Comparison of ENCODE assay signal across 8 cellular contexts in the genomic region with DNA sequence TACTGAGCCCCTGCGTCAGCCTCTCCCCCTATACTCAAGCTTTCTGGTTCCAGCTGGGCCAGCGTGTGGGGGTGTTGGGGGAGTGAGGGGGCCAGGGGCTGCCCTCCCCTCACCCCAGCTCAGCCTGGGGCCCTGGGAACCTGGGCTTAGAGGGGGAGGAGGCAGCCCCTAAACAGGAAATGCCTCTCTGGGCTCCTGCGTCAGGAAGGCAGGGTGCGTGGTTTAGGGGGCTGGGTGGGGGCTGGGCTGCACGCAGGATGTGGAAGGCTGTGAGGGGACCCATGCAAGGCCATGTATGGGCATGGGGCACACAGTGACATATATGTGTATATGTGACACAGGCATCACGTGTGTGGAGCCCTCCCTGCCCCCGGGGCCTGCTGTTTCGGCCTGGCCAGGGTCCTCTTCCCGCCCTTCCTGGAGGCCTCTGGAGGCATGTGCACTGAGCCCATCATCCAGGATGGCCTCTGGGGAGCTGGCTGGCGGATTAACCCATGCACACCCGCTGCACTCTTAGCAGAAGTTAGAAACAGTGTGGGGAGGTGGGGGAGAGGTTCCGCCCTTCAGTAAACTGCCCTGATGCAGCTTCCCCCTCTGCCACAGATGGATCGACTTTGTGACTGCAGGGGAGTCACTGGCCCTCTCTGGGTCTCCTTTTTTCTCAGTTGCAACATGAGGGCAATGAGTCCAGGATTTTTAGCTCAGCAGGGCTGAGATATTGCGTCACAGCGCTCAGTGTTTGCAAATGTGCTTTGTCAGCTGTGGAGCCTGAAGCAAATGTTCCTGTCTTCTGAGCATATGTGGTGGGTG. TPM values are rescaled to one million over a fixed set of nuclear protein-coding genes. Genes with fewer than 3 reads are reported as not detected.
A peak's percentile ranks its signal among the peaks of the same experiment; 100 is the strongest.
DNase-seq lines count a peak whose midpoint lies in the region; ATAC-seq and TF ChIP-seq lines count a peak whose summit lies in the region.

No MANE protein-coding gene starts in this region.

- H2BK15ac ChIP-seq in mesendoderm (replicated peaks; ENCODE audit: low read depth): no peak overlapping the region

- TF ChIP-seq CTCF in choroid plexus epithelial cell (conservative IDR thresholded peaks at IDR 0.05; ENCODE audit: low read depth, low read length) (no peak), transverse colon (IDR thresholded peaks at IDR 0.05) (no peak)

- DNase-seq in HCEC 1CT: peak; percentile 90
- peak; percentile 60 to 64 for DNase-seq in SJCRH30
- DNase-seq in choroid plexus epithelial cell (ENCODE audit: low read depth): peak; percentile 97
- DNase-seq in mesendoderm: peak; percentile 80
- peak; percentile 47 for DNase-seq in transverse colon
- DNase-seq in NCI-H526 treated with DMSO at 0.1 percent for 48 hours (lab: John Stamatoyannopoulos, UW): no peak
- DNase-seq in COLO829 (ENCODE audit: low spot score): no peak

- H3K18ac ChIP-seq in mesendoderm (ENCODE audit: low read length): peak overlapping the region; percentile 62

- H3K27me3 ChIP-seq in SJCRH30: no peaks in the 10 kb centered on the region; the same call in 1 of the 2 replicates
- no peaks in the 10 kb centered on the region for H3K27me3 ChIP-seq in mesendoderm (ENCODE audit: insufficient read depth, low read length, poor library complexity)
- no peaks in the 10 kb centered on the region for H3K27me3 ChIP-seq in transverse colon

- H3K79me2 ChIP-seq in mesendoderm (ENCODE audit: control insufficient read depth, insufficient read depth, low read length): no peaks in the 10 kb centered on the region

- H3K27ac ChIP-seq in SJCRH30 (peak overlapping the region; percentile 56; the same call in 1 of the 2 replicates), mesendoderm (ENCODE audit: low read depth, low read length) (peak overlapping the region; percentile 26), transverse colon (peak overlapping the region; percentile 79 to 95 (median 88))

- no peak overlapping the region for H3K23ac ChIP-seq in mesendoderm (ENCODE audit: low read length)

- peak overlapping the region; percentile 75 for H3K4ac ChIP-seq in mesendoderm (ENCODE audit: low read depth, low read length)

- peak overlapping the region; percentile 74 for H2AK5ac ChIP-seq in mesendoderm (ENCODE audit: low read length)

- H3K4me2 ChIP-seq in mesendoderm (ENCODE audit: low read length): no peak overlapping the region

- no peak for TF ChIP-seq EP300 in transverse colon (IDR thresholded peaks at IDR 0.05; ENCODE audit: low read depth)

- no peak overlapping the region for H2BK120ac ChIP-seq in mesendoderm (ENCODE audit: low read depth, low read length)

- no peaks in the 10 kb centered on the region for H3K36me3 ChIP-seq in SJCRH30
- no peaks in the 10 kb centered on the region for H3K36me3 ChIP-seq in mesendoderm (ENCODE audit: control insufficient read depth, insufficient read depth, low read length)
- no peaks in the 10 kb centered on the region for H3K36me3 ChIP-seq in transverse colon

- H3K4me1 ChIP-seq in SJCRH30: peaks cover 11% of the 10 kb centered on the region
- H3K4me1 ChIP-seq in mesendoderm (ENCODE audit: control insufficient read depth, low read depth, low read length): peaks cover 16% of the 10 kb centered on the region
- H3K4me1 ChIP-seq in transverse colon: peaks cover 15 to 39% (median 28%) of the 10 kb centered on the region in 4 donors

- H3K4me3 ChIP-seq in SJCRH30: peak overlapping the region; percentile 47
- H3K4me3 ChIP-seq in choroid plexus epithelial cell (ENCODE audit: low read depth, low read length): peak overlapping the region; percentile 8
- H3K4me3 ChIP-seq in mesendoderm (ENCODE audit: low read length): no peak overlapping the region
- H3K4me3 ChIP-seq in transverse colon: no peak overlapping the region

- in situ Hi-C loops in transverse colon (cut with MboI; ENCODE audit: low pct_ligation_motif_present in 1 of 4, low pct_unique_long_range_greater_than_20kb in 1 of 4, low sequenced_read_pairs in 3 of 4): no loop called here

- no peaks in the 10 kb centered on the region for H3K79me1 ChIP-seq in mesendoderm (ENCODE audit: low read length)

- intact Hi-C loops in transverse colon (cut with DNase I; ENCODE audit: low total_unique reads): no loop called here

- peak overlapping the region; percentile 52 for H4K5ac ChIP-seq in mesendoderm (ENCODE audit: low read length)

- H3K56ac ChIP-seq in mesendoderm (ENCODE audit: low read length): peak overlapping the region; percentile 77

- H3K9ac ChIP-seq in mesendoderm (ENCODE audit: low read length): peak overlapping the region; percentile 41

- H3K9me3 ChIP-seq in SJCRH30 (replicated peaks) (no peaks in the 10 kb centered on the region), transverse colon (no peaks in the 10 kb centered on the region)

- peak overlapping the region; percentile 18 for H2BK5ac ChIP-seq in mesendoderm (ENCODE audit: low read length)

- ATAC-seq in GM19324 (IDR thresholded peaks at IDR 0.05; ENCODE audit: low FRiP score, unreplicated experiment): no peak

- TF ChIP-seq POLR2A in transverse colon (IDR thresholded peaks at IDR 0.05): no peak

- no CpG with 5 or more reads among the region's 15 CpGs for WGBS in mesendoderm (ENCODE audit: extremely low coverage, insufficient coverage, low lambda C conversion rate)
- WGBS in transverse colon (ENCODE audit: low coverage in 1 of 2), 2 donors: 42% methylated on average over 14 of the region's 15 CpGs; no CpG with 5 or more reads in 1 of the 2 donors

- no peak overlapping the region for H4K8ac ChIP-seq in mesendoderm (ENCODE audit: low read depth, low read length)

RNA-seq across cellular contexts. Expression of a gene that starts 1.1 kb away (rescaled TPM):
- total RNA-seq in SJCRH30 (2014; rRNA removed; shearing (Covaris generic)): 0.30 and 0.45 TPM in 2 replicates
- polyA plus RNA-seq in mesendoderm (2013, experiment 1 of 2): 3.0 TPM
- polyA plus RNA-seq in mesendoderm (2013, experiment 2 of 2): 3.4 TPM
- total RNA-seq in transverse colon: 10 to 100 TPM in 1 of 4 donors, 1 to 10 TPM in 3; 2.6 to 36.2 (median 6.5) TPM

RNA-seq across cellular contexts. Expression of a gene that starts 18.3 kb away (rescaled TPM):
- 1.2 and 1.6 TPM in 2 replicates for total RNA-seq in SJCRH30 (2014; rRNA removed; shearing (Covaris generic))
- 2.2 TPM for polyA plus RNA-seq in mesendoderm (2013, experiment 1 of 2)
- 1.8 TPM for polyA plus RNA-seq in mesendoderm (2013, experiment 2 of 2)
- total RNA-seq in transverse colon: 10 to 100 TPM in 3 of 4 donors, 1 to 10 TPM in 1; 8.8 to 43.8 (median 14.4) TPM

RNA-seq across cellular contexts. Expression of a gene that starts 26.3 kb away (rescaled TPM):
- total RNA-seq in SJCRH30 (2014; rRNA removed; shearing (Covaris generic)): not detected in 2 replicates
- polyA plus RNA-seq in mesendoderm (2013, experiment 1 of 2): 0.27 TPM
- 0.21 TPM for polyA plus RNA-seq in mesendoderm (2013, experiment 2 of 2)
- under 1 TPM in 2 of 4 donors, not detected in 2; 0.55 to 0.75 TPM for total RNA-seq in transverse colon

RNA-seq across cellular contexts. Expression of a gene that starts 26.9 kb away (rescaled TPM):
- total RNA-seq in SJCRH30 (2014; rRNA removed; shearing (Covaris generic)): 40.5 and 42.9 TPM in 2 replicates
- 45.3 TPM for polyA plus RNA-seq in mesendoderm (2013, experiment 1 of 2)
- 44.6 TPM for polyA plus RNA-seq in mesendoderm (2013, experiment 2 of 2)
- 100 to 1,000 TPM in 1 of 4 donors, 10 to 100 TPM in 3; 34.0 to 178 (median 63.1) TPM for total RNA-seq in transverse colon

RNA-seq across cellular contexts. Expression of a gene that starts 29.0 kb away (rescaled TPM):
- 43.6 and 44.9 TPM in 2 replicates for total RNA-seq in SJCRH30 (2014; rRNA removed; shearing (Covaris generic))
- 142 TPM for polyA plus RNA-seq in mesendoderm (2013, experiment 1 of 2)
- 138 TPM for polyA plus RNA-seq in mesendoderm (2013, experiment 2 of 2)
- total RNA-seq in transverse colon: 10 to 100 TPM; 60.6 to 99.7 (median 72.3) TPM

Comparison
In these comparisons a context has a peak if more than half of its experiments do, and no peak if none do; other contexts are left out.
1. DNase-seq: peak in HCEC 1CT (single experiment), SJCRH30 (2 of 2), choroid plexus epithelial cell (single experiment), mesendoderm (single experiment) and transverse colon (single experiment); none in NCI-H526 treated with DMSO at 0.1 percent for 48 hours (single experiment) and COLO829 (single experiment).
2. H3K27ac ChIP-seq: peak in every context shown above with its lines; median percentile 88 in transverse colon; 56 in SJCRH30; 26 in mesendoderm.
3. H3K4me3 ChIP-seq: peak in SJCRH30 (single experiment) and choroid plexus epithelial cell (single experiment); none in mesendoderm (single experiment) and transverse colon (0 of 4).